In genomic region chr10:21172774-21173432, GRCh38 we compare ENCODE assay signal across 8 cellular contexts.
DNase-seq lines count a peak whose midpoint lies in the region; ATAC-seq and TF ChIP-seq lines count a peak whose summit lies in the region.

No MANE protein-coding gene starts in this region.

- peaks cover 0 to 4% (median 0%) of the 10 kb centered on the region in 4 donors for H3K27me3 ChIP-seq in liver (ENCODE audit: control insufficient read depth in 4 of 4, insufficient read depth in 4 of 4, low read length in 3 of 4)
- H3K27me3 ChIP-seq in transverse colon, result peaks cover 27% of the 10 kb centered on the region

- TF ChIP-seq CTCF in liver (IDR thresholded peaks at IDR 0.05; ENCODE audit: low read depth, low read length, missing input control) (no peak), transverse colon (IDR thresholded peaks at IDR 0.05) (no peak)

- DNase-seq in NCI-H345 (lab: John Stamatoyannopoulos, UW) (peak; percentile 24), NCI-H345 treated with DMSO at 0.1 percent for 48 hours (lab: John Stamatoyannopoulos, UW; ENCODE audit: unreplicated experiment) (no peak), cerebellum (ENCODE audit: low spot score) (peak; percentile 60), transverse colon (peak; percentile 17), NCI-H2196 (lab: John Stamatoyannopoulos, UW; ENCODE audit: unreplicated experiment) (no peak)

- in situ Hi-C loops in transverse colon (cut with MboI; ENCODE audit: low pct_ligation_motif_present in 1 of 4, low pct_unique_long_range_greater_than_20kb in 1 of 4, low sequenced_read_pairs in 3 of 4), result no loop called here

- no peak for TF ChIP-seq EP300 in transverse colon (IDR thresholded peaks at IDR 0.05; ENCODE audit: low read depth)

- no peaks in the 10 kb centered on the region for H3K9me3 ChIP-seq in liver (ENCODE audit: control insufficient read depth in 4 of 4, low read length in 3 of 4)
- H3K9me3 ChIP-seq in transverse colon, result no peaks in the 10 kb centered on the region

- no peak for TF ChIP-seq POLR2A in transverse colon (IDR thresholded peaks at IDR 0.05)

- H3K27ac ChIP-seq in liver (ENCODE audit: low read depth in 1 of 2, low read length in 2 of 2), result no peak overlapping the region
- H3K27ac ChIP-seq in transverse colon, result peak overlapping the region; percentile 48 to 75 (median 70)

- WGBS in liver, result 2% methylated on average over 36 of the region's 36 CpGs
- WGBS in transverse colon (ENCODE audit: low coverage in 1 of 2), 2 donors, result 7 to 18% methylated on average over 3 to 21 of the region's 36 CpGs

- H3K9ac ChIP-seq in liver (ENCODE audit: low read depth in 1 of 2, low read length in 2 of 2), result peak overlapping the region in 1 of 2 donors; percentile 58

- no peaks in the 10 kb centered on the region for H3K36me3 ChIP-seq in liver (ENCODE audit: control insufficient read depth in 4 of 4, insufficient read depth in 3 of 4, low read depth in 1 of 4, low read length in 3 of 4)
- H3K36me3 ChIP-seq in transverse colon, result no peaks in the 10 kb centered on the region

- H3K4me3 ChIP-seq in liver (ENCODE audit: low read depth in 1 of 3, low read length in 3 of 3) (peak overlapping the region; percentile 53 to 77 (median 64)), transverse colon (peak overlapping the region; percentile 29 to 66 (median 46))

- TF ChIP-seq RAD21 in liver (IDR thresholded peaks at IDR 0.05), result no peak

- peaks cover 7 to 28% (median 14%) of the 10 kb centered on the region in 4 donors for H3K4me1 ChIP-seq in liver (ENCODE audit: control insufficient read depth in 4 of 4, insufficient read depth in 4 of 4, low read length in 3 of 4)
- peaks cover 4 to 46% (median 11%) of the 10 kb centered on the region in 4 donors for H3K4me1 ChIP-seq in transverse colon

- ATAC-seq in HG02623 (IDR thresholded peaks at IDR 0.05; ENCODE audit: unreplicated experiment), result no peak
- ATAC-seq in GM19452 (IDR thresholded peaks at IDR 0.05; ENCODE audit: unreplicated experiment), result no peak

- intact Hi-C loops in transverse colon (cut with DNase I; ENCODE audit: low total_unique reads), result no loop called here

TF ChIP-seq in liver, 16 proteins besides CTCF, POLR2A, EP300 and RAD21:
- TF ChIP-seq RXRA (IDR thresholded peaks at IDR 0.05) (no peak), TAF1 (conservative IDR thresholded peaks at IDR 0.05) (no peak), NR2F2 (IDR thresholded peaks at IDR 0.05) (no peak), MAX (IDR thresholded peaks at IDR 0.05) (no peak), FOXA2 (IDR thresholded peaks at IDR 0.05) (no peak), SP1 (IDR thresholded peaks at IDR 0.05) (no peak), YY1 (IDR thresholded peaks at IDR 0.05) (no peak), ATF3 (IDR thresholded peaks at IDR 0.05) (no peak), JUND (IDR thresholded peaks at IDR 0.05) (no peak), HNF4A (conservative IDR thresholded peaks at IDR 0.05) (no peak), ZBTB33 (IDR thresholded peaks at IDR 0.05) (no peak)
TF ChIP-seq in liver: peak in this region for 0.

Comparison
In these comparisons a context has a peak if more than half of its experiments do, and no peak if none do; other contexts are left out.
1. DNase-seq: peak in NCI-H345 (single experiment), cerebellum (single experiment) and transverse colon (single experiment); none in NCI-H345 treated with DMSO at 0.1 percent for 48 hours (single experiment) and NCI-H2196 (single experiment).
2. H3K27ac ChIP-seq: peak in transverse colon (4 of 4); none in liver (0 of 2).